Comparison of ENCODE assay signal across 8 cellular contexts in the genomic region with DNA sequence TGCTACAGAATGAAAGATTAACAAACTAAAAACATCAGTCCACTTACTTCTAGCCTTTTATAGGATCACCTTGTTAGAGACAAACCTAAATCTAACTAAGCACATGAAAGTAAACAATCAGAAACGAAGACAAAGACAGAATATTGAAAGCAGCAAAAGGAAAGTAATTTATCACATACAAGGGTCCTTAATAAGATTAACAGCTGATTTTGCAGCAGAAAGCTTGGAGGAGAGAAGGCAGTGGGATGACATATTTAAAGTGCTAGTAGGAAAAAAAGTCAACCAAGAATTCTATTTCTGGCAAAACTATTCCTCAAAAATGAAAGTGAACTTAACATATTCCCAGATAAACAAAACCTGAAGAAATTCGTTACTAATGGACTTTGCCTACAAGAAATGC.
"Had no signal": no experiment of that assay in that cellular context is flagged by ENCODE, and none has a peak within 500 bp of the region (broad histone marks: within the 10 kb centered on the region; RNA-seq: fewer than 3 reads in every experiment).

No MANE protein-coding gene starts in this region.

- DNase-seq: GDM1, GF-D8 had no signal

- ATAC-seq: GM12878 had no signal

- FAIRE-seq: G401.6, GM12878, GM12891, GM12892, GM18507, GM19239 had no signal

- H3K4me3 ChIP-seq: GM12878 had no signal
